In genomic region chr16:66438536-66438935, GRCh38 we compare ENCODE assay signal across 25 cellular contexts. TPM values are rescaled to one million over a fixed set of nuclear protein-coding genes. Genes with fewer than 3 reads are reported as not detected.
"Had no signal": no experiment of that assay in that cellular context is flagged by ENCODE, and none has a peak within 500 bp of the region (broad histone marks: within the 10 kb centered on the region; RNA-seq: fewer than 3 reads in every experiment).

No MANE protein-coding gene starts in this region.

- H3K36me3 ChIP-seq: stomach, suprapubic skin, thoracic aorta, thyroid gland, tibial artery, tibial nerve, transverse colon, upper lobe of left lung, upper lobe of right lung, uterus, vagina had no signal

- H3K27me3 ChIP-seq: suprapubic skin, testis, thyroid gland, upper lobe of left lung, upper lobe of right lung, uterus, vagina had no signal

- DNase-seq: stimulated activated CD4-positive, alpha-beta T cell treated with anti-CD3 and anti-CD28 coated beads, Interleukin-2, amount 100 ng/mL, for 48 hours; stimulated activated CD4-positive, alpha-beta T cell treated with anti-CD3 and anti-CD28 coated beads, Interleukin-4, amount 100 ng/mL, for 1 hour; stimulated activated CD4-positive, alpha-beta T cell treated with anti-CD3 and anti-CD28 coated beads, Interleukin-4, amount 100 ng/mL, for 24 hours; stimulated activated CD4-positive, alpha-beta T cell treated with anti-CD3 and anti-CD28 coated beads, Interleukin-4, amount 100 ng/mL, for 4 hours; stimulated activated CD8-positive, alpha-beta memory T cell treated with anti-CD3 and anti-CD28 coated beads, Interleukin-4, amount 100 ng/mL, for 48 hours; stimulated activated naive B cell treated with anti-CD40 and anti-IgM and Interleukin-4, amounts not matched to agents 10 μg/mL and 1 μg/mL and 100 μg/mL, for 72 hours; stimulated activated naive CD4-positive, alpha-beta T cell; stimulated activated naive CD4-positive, alpha-beta T cell treated with Interleukin-2 at 50 U/mL for 16 hours; stimulated activated naive CD8-positive, alpha-beta T cell treated with anti-CD3 and anti-CD28 coated beads, Interleukin-15, amount 100 ng/mL, for 72 hours; stimulated activated naive CD8-positive, alpha-beta T cell treated with anti-CD3 and anti-CD28 coated beads, Interleukin-15, Interleukin-2, amounts not matched to agents 100 U/mL and 50 U/mL, for 24 hours; stomach; substantia nigra; testis; thyroid gland; tibial artery; transverse colon; trophoblast cell; upper lobe of left lung; upper lobe of right lung; uterus had no signal

- H3K27ac ChIP-seq: stomach, suprapubic skin, testis, thoracic aorta, thyroid gland, tibial artery, tibial nerve, transverse colon, upper lobe of left lung, upper lobe of right lung, uterus, vagina had no signal

- ATAC-seq: stimulated activated memory B cell treated with anti-CD40 and anti-IgM and Interleukin-4, amounts not matched to agents 10 μg/mL and 1 μg/mL and 100 μg/mL, for 72 hours; stimulated activated naive B cell treated with anti-CD40 and anti-IgM and Interleukin-4, amounts not matched to agents 10 μg/mL and 1 μg/mL and 100 μg/mL, for 72 hours; stimulated activated naive CD8-positive, alpha-beta T cell treated with anti-CD3 and anti-CD28 coated beads, Interleukin-15, amount 100 ng/mL, for 72 hours; stimulated activated naive CD8-positive, alpha-beta T cell treated with anti-CD3 and anti-CD28 coated beads, Interleukin-15, Interleukin-2, amounts not matched to agents 100 U/mL and 50 U/mL, for 24 hours; upper lobe of right lung had no signal

- H3K4me3 ChIP-seq: stomach, suprapubic skin, testis, thoracic aorta, thyroid gland, tibial artery, tibial nerve, transverse colon, upper lobe of left lung, upper lobe of right lung, uterus, vagina had no signal

- H3K4me1 ChIP-seq: stomach, suprapubic skin, testis, thyroid gland, tibial artery, tibial nerve, transverse colon, upper lobe of right lung, uterus, vagina had no signal

- H3K9me3 ChIP-seq: stomach, suprapubic skin, testis, thoracic aorta, thyroid gland, tibial artery, tibial nerve, transverse colon, upper lobe of left lung, upper lobe of right lung, uterus, vagina had no signal

RNA-seq across cellular contexts. Expression of gene BEAN1, which starts 11.4 kb away (rescaled TPM):
- total RNA-seq: vagina had no signal
